In the genomic region with DNA sequence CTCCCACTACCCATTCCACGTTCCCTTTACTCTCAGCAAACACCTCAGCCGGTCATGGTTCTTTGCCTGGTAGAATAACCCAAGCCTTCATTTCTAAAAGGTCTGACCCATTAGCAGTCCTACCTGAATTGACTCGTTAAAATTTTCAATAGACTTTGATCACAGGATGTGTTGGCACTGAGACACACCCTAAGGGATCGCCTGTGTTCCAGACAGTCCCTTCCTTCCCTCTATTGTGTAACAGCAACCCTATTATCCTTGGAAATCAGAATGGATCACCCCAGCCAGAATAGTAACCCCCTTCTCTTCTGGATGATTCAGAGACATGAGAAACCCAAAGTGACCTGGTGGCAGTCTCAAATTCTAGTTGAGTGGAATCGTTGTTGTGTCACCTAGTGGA, we compare ENCODE assay signal across 26 cellular contexts.
"Had no signal": no experiment of that assay in that cellular context is flagged by ENCODE, and none has a peak within 500 bp of the region (broad histone marks: within the 10 kb centered on the region; RNA-seq: fewer than 3 reads in every experiment).

No MANE protein-coding gene starts in this region.

- H3K4me1 ChIP-seq: colonic mucosa, esophagus squamous epithelium, gastrocnemius medialis, lower lobe of right lung had no signal

- H3K36me3 ChIP-seq: colonic mucosa, esophagus squamous epithelium, gastrocnemius medialis, heart right ventricle, left ventricle myocardium inferior, lower lobe of right lung had no signal

- H3K27ac ChIP-seq: colonic mucosa, epithelial cell of prostate, esophagus squamous epithelium, gastrocnemius medialis, heart right ventricle, left ventricle myocardium inferior, lower lobe of right lung had no signal

- DNase-seq: cerebellar nuclear complex; colonic mucosa; cortex of kidney; effector CD8-positive, alpha-beta T cell; effector memory CD8-positive, alpha-beta T cell; endodermal cell; erythroblast; esophagus squamous epithelium; foreskin fibroblast; foreskin melanocyte; gastrocnemius medialis; glutamatergic neuron; head of caudate nucleus; heart right ventricle; hippocampal formation; left cardiac atrium; left ventricle myocardium inferior; lower lobe of right lung; mesendoderm; midbrain had no signal

- H3K27me3 ChIP-seq: colonic mucosa, esophagus squamous epithelium, gastrocnemius medialis, heart right ventricle had no signal

- FAIRE-seq: endometrium, islet of Langerhans, keratinocyte had no signal

- H3K9me3 ChIP-seq: colonic mucosa, esophagus squamous epithelium, gastrocnemius medialis, heart right ventricle, left ventricle myocardium inferior, lower lobe of right lung had no signal

- ATAC-seq: effector memory CD8-positive, alpha-beta T cell; esophagus mucosa; gastrocnemius medialis; heart right ventricle; left cardiac atrium; left lobe of liver; lower lobe of right lung had no signal

- H3K4me3 ChIP-seq: colonic mucosa, esophagus squamous epithelium, gastrocnemius medialis, heart right ventricle, left ventricle myocardium inferior, lower lobe of right lung had no signal
